ENCODE assay signal across 8 cellular contexts in genomic region chr1:161530158-161530557, GRCh38. TPM values are rescaled to one million over a fixed set of nuclear protein-coding genes. Genes with fewer than 3 reads are reported as not detected.
A peak's percentile ranks its signal among the peaks of the same experiment; 100 is the strongest.
DNase-seq lines count a peak whose midpoint lies in the region; ATAC-seq and TF ChIP-seq lines count a peak whose summit lies in the region.
"Not testable (repeated sequence)": the region's sequence is repeated elsewhere in the genome, so short reads cannot be mapped to it uniquely, and the experiment has no call there.

No MANE protein-coding gene starts in this region.

- not testable (repeated sequence) for H4K20me1 ChIP-seq in neural cell (ENCODE audit: insufficient read depth)

- not testable (repeated sequence) for H3K27ac ChIP-seq in foreskin keratinocyte
- H3K27ac ChIP-seq in neural cell (ENCODE audit: low read length) = peak overlapping the region; percentile 57

- TF ChIP-seq RAD21 in neural cell (conservative IDR thresholded peaks at IDR 0.05) = not testable (repeated sequence)

- H3K4me3 ChIP-seq in neural cell (ENCODE audit: low read length) = peak overlapping the region; percentile 64

- not testable (repeated sequence) for H3K36me3 ChIP-seq in neural cell (ENCODE audit: insufficient read depth, low read length)

- TF ChIP-seq CTCF in foreskin keratinocyte (conservative IDR thresholded peaks at IDR 0.05); neural cell (IDR thresholded peaks at IDR 0.05; ENCODE audit: poor library complexity, severe bottlenecking): not testable (repeated sequence)

- ATAC-seq in HG02588 (IDR thresholded peaks at IDR 0.05; ENCODE audit: unreplicated experiment) (peak; percentile 36), foreskin keratinocyte (peak; percentile 53)
- peak; percentile 56 for ATAC-seq in stimulated activated naive CD8-positive, alpha-beta T cell treated with anti-CD3 and anti-CD28 coated beads, Interleukin-15, Interleukin-2, amounts not matched to agents 100 U/mL and 50 U/mL, for 24 hours

- DNase-seq in EH (ENCODE audit: low read depth) = peak; percentile 78
- peak; percentile 29 for DNase-seq in NCI-H1105 (lab: John Stamatoyannopoulos, UW)
- DNase-seq in SW480 (ENCODE audit: low spot score) = peak; percentile 45
- DNase-seq in activated naive CD4-positive, alpha-beta T cell treated with anti-CD3 and anti-CD28 coated beads, Interleukin-2, amount 50 U/mL, for 16 hours = peak; percentile 65
- peak; percentile 24 to 60 for DNase-seq in foreskin keratinocyte
- DNase-seq in stimulated activated naive CD8-positive, alpha-beta T cell treated with anti-CD3 and anti-CD28 coated beads, Interleukin-15, Interleukin-2, amounts not matched to agents 100 U/mL and 50 U/mL, for 24 hours = peak; percentile 71

- TF ChIP-seq EP300 in neural cell (conservative IDR thresholded peaks at IDR 0.05; ENCODE audit: poor library complexity, severe bottlenecking) = not testable (repeated sequence)

- peak overlapping the region; percentile 72 for H3K9ac ChIP-seq in neural cell (ENCODE audit: low read length)

- not testable (repeated sequence) for H3K79me2 ChIP-seq in neural cell (replicated peaks; ENCODE audit: insufficient read depth, low read length)

- not testable (repeated sequence) for H3K27me3 ChIP-seq in foreskin keratinocyte
- H3K27me3 ChIP-seq in neural cell (ENCODE audit: insufficient read depth, low read depth, low read length) = peaks cover 14% of the 10 kb centered on the region

- H3K4me1 ChIP-seq in foreskin keratinocyte = not testable (repeated sequence)

- H3F3A ChIP-seq in neural cell (ENCODE audit: insufficient read depth, low read length, poor library complexity, severe bottlenecking) = not testable (repeated sequence)

- peak overlapping the region; percentile 19 for H3K4me2 ChIP-seq in neural cell (ENCODE audit: low read length)

- not testable (repeated sequence) for H2AFZ ChIP-seq in neural cell (ENCODE audit: low read depth, low read length)

- not testable (repeated sequence) for H3K9me3 ChIP-seq in neural cell (ENCODE audit: low read length)

- H3K9me2 ChIP-seq in neural cell (ENCODE audit: insufficient read depth, low read length) = not testable (repeated sequence)

TF ChIP-seq in neural cell, 6 proteins besides CTCF, POLR2A, EP300 and RAD21:
- TF ChIP-seq MXI1 (conservative IDR thresholded peaks at IDR 0.05; ENCODE audit: poor library complexity, severe bottlenecking) = peak; percentile 62

RNA-seq across cellular contexts. Expression of gene HSPA6, which starts 5.8 kb away (rescaled TPM):
- total RNA-seq in foreskin keratinocyte = 0.28 and 0.37 TPM in 2 replicates
- polyA plus RNA-seq in foreskin keratinocyte (0.16 and 0.29 TPM in 2 replicates), neural cell (2.6 and 3.8 TPM in 2 replicates)
- 0.97 and 1.3 TPM in 2 replicates for polyA minus RNA-seq in neural cell

RNA-seq across cellular contexts. Expression of gene FCGR3A, which starts 19.5 kb away (rescaled TPM):
- total RNA-seq in foreskin keratinocyte = not detected in 2 replicates
- polyA plus RNA-seq in foreskin keratinocyte = not detected in 2 replicates
- not detected in 2 replicates for polyA plus RNA-seq in neural cell
- not detected in 2 replicates for polyA minus RNA-seq in neural cell

RNA-seq across cellular contexts. Expression of gene FCGR2A, which starts 24.9 kb away (rescaled TPM):
- total RNA-seq in foreskin keratinocyte = not detected in 2 replicates
- polyA plus RNA-seq in foreskin keratinocyte = not detected in 2 replicates
- polyA plus RNA-seq in neural cell = not detected in 2 replicates
- polyA minus RNA-seq in neural cell = not detected in 2 replicates
